21 cellular contexts compared by ENCODE assay signal in the genomic region with DNA sequence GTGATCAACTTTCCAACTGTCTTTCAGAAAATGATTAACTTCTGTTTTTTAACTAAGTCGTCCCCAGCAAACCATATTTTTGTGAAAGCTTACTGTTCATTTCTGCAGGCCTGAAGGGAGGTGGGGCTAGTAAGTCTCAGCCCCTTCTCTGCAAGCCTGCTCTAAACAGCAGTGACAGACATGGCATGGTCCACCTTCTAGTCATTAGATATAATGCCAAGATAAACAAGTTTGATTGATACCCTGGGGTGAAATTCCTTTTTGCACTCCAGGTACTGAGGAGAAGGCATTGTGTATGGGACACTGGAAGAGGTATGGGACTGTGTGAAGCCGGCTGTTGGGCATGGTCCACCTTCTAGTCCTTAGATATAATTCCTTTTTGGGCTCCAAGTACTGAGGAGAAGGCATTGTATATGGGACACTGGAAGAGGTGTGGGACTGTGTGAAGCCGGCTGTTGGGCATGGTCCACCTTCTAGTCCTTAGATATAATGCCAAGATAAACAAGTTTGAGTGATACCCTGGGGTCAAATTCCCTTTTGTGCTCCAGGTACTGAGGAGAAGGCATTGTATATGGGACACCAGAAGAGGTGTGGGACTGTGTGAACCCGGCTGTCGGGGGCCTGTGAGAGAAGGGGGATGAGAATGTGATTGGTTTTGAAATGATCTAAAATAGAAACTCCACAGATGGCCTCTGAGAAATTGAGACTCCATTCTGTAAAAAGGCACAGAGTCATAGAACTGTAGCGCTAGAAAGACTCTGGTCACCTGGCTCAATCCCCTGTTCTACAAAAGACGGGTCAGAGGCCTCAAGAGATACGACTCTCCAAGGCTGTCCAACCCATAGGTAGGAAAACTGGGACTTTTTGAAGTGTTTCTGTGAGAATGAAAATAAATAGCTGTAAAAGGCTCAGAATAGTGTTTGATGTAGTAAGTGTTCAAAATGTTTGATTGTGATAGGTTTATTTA. TPM values are rescaled to one million over a fixed set of nuclear protein-coding genes. Genes with fewer than 3 reads are reported as not detected.
A peak's percentile ranks its signal among the peaks of the same experiment; 100 is the strongest.
DNase-seq lines count a peak whose midpoint lies in the region; TF ChIP-seq lines count a peak whose summit lies in the region.
"Had no signal": no experiment of that assay in that cellular context is flagged by ENCODE, and none has a peak within 500 bp of the region (broad histone marks: within the 10 kb centered on the region; RNA-seq: fewer than 3 reads in every experiment).

No MANE protein-coding gene starts in this region.

- no peak for TF ChIP-seq CTCF in colonic mucosa (IDR thresholded peaks at IDR 0.05)
- no peak for TF ChIP-seq CTCF in dorsolateral prefrontal cortex (IDR thresholded peaks at IDR 0.05 in 54 of 56, conservative IDR thresholded peaks at IDR 0.05 in 2 of 56; ENCODE audit: low read depth in 1 of 56, partially characterized antibody in 56 of 56)

- no peak overlapping the region for H3K4me3 ChIP-seq in BLaER1
- no peak overlapping the region for H3K4me3 ChIP-seq in colonic mucosa
- H3K4me3 ChIP-seq in mucosa of rectum (ENCODE audit: low read length in 2 of 2): peak overlapping the region in 1 of 2 donors; percentile 5
- H3K4me3 ChIP-seq in dorsolateral prefrontal cortex: no peak overlapping the region
- H3K4me3 ChIP-seq: A549, GM23338, K562 had no signal

- peaks cover 9% of the 10 kb centered on the region; the same call in 1 of the 2 replicates for H3K4me1 ChIP-seq in BLaER1
- peaks cover 5% of the 10 kb centered on the region for H3K4me1 ChIP-seq in colonic mucosa
- H3K4me1 ChIP-seq in mucosa of rectum (ENCODE audit: control insufficient read depth in 2 of 2, insufficient read depth in 2 of 2, low read length in 2 of 2): peaks cover 11 to 37% of the 10 kb centered on the region in 2 donors
- H3K4me1 ChIP-seq: A549 had no signal

- DNase-seq in NCI-H146 treated with DMSO at 0.1 percent for 48 hours (lab: John Stamatoyannopoulos, UW; ENCODE audit: unreplicated experiment) (peak; percentile 19), colonic mucosa (peak; percentile 50), midbrain (lab: John Stamatoyannopoulos, UW) (no peak), dorsolateral prefrontal cortex (no peak), T-helper 1 cell (no peak), middle frontal gyrus (ENCODE audit: extremely low spot score, low spot score) (no peak)
- DNase-seq: CD8-positive, alpha-beta memory T cell; HCEC 1CT; NCI-H1105; NCI-H1694 treated with DMSO at 0.1 percent for 48 hours; NCI-H2227 treated with DMSO at 0.1 percent for 48 hours; NCI-H526 treated with DMSO at 0.1 percent for 48 hours; PC-3; RPMI8226; SHP77 treated with DMSO at 0.1 percent for 48 hours; SK-N-SH had no signal

- H3K27me3 ChIP-seq in BLaER1: no peaks in the 10 kb centered on the region
- H3K27me3 ChIP-seq in colonic mucosa: no peaks in the 10 kb centered on the region
- no peaks in the 10 kb centered on the region for H3K27me3 ChIP-seq in mucosa of rectum (ENCODE audit: control insufficient read depth in 2 of 2, insufficient read depth in 2 of 2, low read length in 2 of 2)
- H3K27me3 ChIP-seq in dorsolateral prefrontal cortex: no peaks in the 10 kb centered on the region

- H3K36me3 ChIP-seq in BLaER1 (no peaks in the 10 kb centered on the region), colonic mucosa (no peaks in the 10 kb centered on the region), mucosa of rectum (ENCODE audit: control insufficient read depth in 2 of 2, insufficient read depth in 2 of 2, low read length in 2 of 2) (no peaks in the 10 kb centered on the region)

- no peaks in the 10 kb centered on the region for H4K20me1 ChIP-seq in BLaER1

- no peak overlapping the region for H3K27ac ChIP-seq in BLaER1
- peak overlapping the region; percentile 60 for H3K27ac ChIP-seq in colonic mucosa
- H3K27ac ChIP-seq in mucosa of rectum (ENCODE audit: low read depth in 2 of 2, low read length in 2 of 2): peak overlapping the region; percentile 49 to 54
- no peak overlapping the region for H3K27ac ChIP-seq in dorsolateral prefrontal cortex
- H3K27ac ChIP-seq: A549 had no signal

- H3K9ac ChIP-seq in BLaER1: no peak overlapping the region
- H3K9ac ChIP-seq in colonic mucosa (ENCODE audit: low read depth in 2 of 2, low read length in 2 of 2): no peak overlapping the region
- H3K9ac ChIP-seq in mucosa of rectum (ENCODE audit: low read depth in 1 of 2, low read length in 2 of 2): no peak overlapping the region
- H3K9ac ChIP-seq: SK-N-SH had no signal

- H3K9me3 ChIP-seq in BLaER1 (0 out of 2 replicates have a peak, but pooled peaks cover 5% of the 10 kb centered on the region), colonic mucosa (no peaks in the 10 kb centered on the region), mucosa of rectum (ENCODE audit: control insufficient read depth in 2 of 2, low read length in 2 of 2) (no peaks in the 10 kb centered on the region)
- H3K9me3 ChIP-seq: SK-N-SH had no signal

- intact Hi-C loops in colonic mucosa (cut with DNase I) (no loop called here), dorsolateral prefrontal cortex (cut with DNase I) (loop anchor here in 1 of 2 donors (5.0 kb wide), 1 partner anchor 98 kb away; no protein-coding TSS in a partner anchor)

- peak overlapping the region; percentile 38 for H3K4me2 ChIP-seq in BLaER1
- H3K4me2 ChIP-seq: A549, GM23338, SK-N-SH had no signal

RNA-seq across cellular contexts. Expression of a gene that starts 11.4 kb away (rescaled TPM):
- total RNA-seq in colonic mucosa (under 1 TPM in 1 of 2 donors, not detected in 1; 0.08 TPM), dorsolateral prefrontal cortex (under 1 TPM in 111 of 120 experiments, not detected in 9; 0.09 to 0.90 (median 0.29) TPM)
- total RNA-seq: CD8-positive, alpha-beta memory T cell; GM23338; K562; PC-3 had no signal

Comparison
In these comparisons a context has a peak if more than half of its experiments do, and no peak if none do; other contexts are left out.
1. H3K27ac ChIP-seq: peak in colonic mucosa (single experiment) and mucosa of rectum (2 of 2); none in BLaER1 (single experiment) and dorsolateral prefrontal cortex (0 of 59).
2. DNase-seq: peak in NCI-H146 treated with DMSO at 0.1 percent for 48 hours (single experiment) and colonic mucosa (single experiment); none in midbrain (single experiment), dorsolateral prefrontal cortex (0 of 10), T-helper 1 cell (0 of 5) and middle frontal gyrus (single experiment).